In genomic region chr1:154176341-154176740, GRCh38 we compare ENCODE assay signal across 11 cellular contexts. TPM values are rescaled to one million over a fixed set of nuclear protein-coding genes. Genes with fewer than 3 reads are reported as not detected.
A peak's percentile ranks its signal among the peaks of the same experiment; 100 is the strongest.
DNase-seq lines count a peak whose midpoint lies in the region; ATAC-seq and TF ChIP-seq lines count a peak whose summit lies in the region.
"Had no signal": no experiment of that assay in that cellular context is flagged by ENCODE, and none has a peak within 500 bp of the region (broad histone marks: within the 10 kb centered on the region; RNA-seq: fewer than 3 reads in every experiment).

No MANE protein-coding gene starts in this region.

- POLR2A ChIA-PET in HEK293T (lab: Yijun Ruan, JAX) = no interaction called here

- H3K36me3 ChIP-seq in left ventricle myocardium inferior = peaks cover 46% of the 10 kb centered on the region

- H3K27ac Mint-ChIP-seq in activated CD4-positive, alpha-beta T cell treated with anti-CD3 and anti-CD28 coated beads, Interleukin-2, amount 10 ng/mL, durations not matched to agents 24 days and 14 days = peak overlapping the region; percentile 60
- peak overlapping the region; percentile 47 for H3K27ac Mint-ChIP-seq in activated naive CD8-positive, alpha-beta T cell treated with anti-CD3 and anti-CD28 coated beads for 36 hours
- peak overlapping the region in 1 of 2 donors; percentile 83 for H3K27ac Mint-ChIP-seq in stimulated activated naive CD8-positive, alpha-beta T cell treated with anti-CD3 and anti-CD28 coated beads, Interleukin-15, amount 100 ng/mL, for 72 hours

- no peak for ATAC-seq in stimulated activated naive CD8-positive, alpha-beta T cell treated with anti-CD3 and anti-CD28 coated beads, Interleukin-15, amount 100 ng/mL, for 72 hours
- ATAC-seq in HG02970 (IDR thresholded peaks at IDR 0.05; ENCODE audit: low FRiP score, unreplicated experiment) (no peak), HG02588 (IDR thresholded peaks at IDR 0.05; ENCODE audit: unreplicated experiment) (no peak)

- no peak overlapping the region for H3K4me3 ChIP-seq in left ventricle myocardium inferior
- H3K4me3 ChIP-seq: tibial nerve had no signal

- no peaks in the 10 kb centered on the region for H3K27me3 Mint-ChIP-seq in activated CD4-positive, alpha-beta T cell treated with anti-CD3 and anti-CD28 coated beads, Interleukin-2, amount 10 ng/mL, durations not matched to agents 24 days and 14 days
- no peaks in the 10 kb centered on the region for H3K27me3 Mint-ChIP-seq in activated naive CD8-positive, alpha-beta T cell treated with anti-CD3 and anti-CD28 coated beads for 36 hours
- no peaks in the 10 kb centered on the region for H3K27me3 Mint-ChIP-seq in stimulated activated naive CD8-positive, alpha-beta T cell treated with anti-CD3 and anti-CD28 coated beads, Interleukin-15, amount 100 ng/mL, for 72 hours

- H3K9me3 ChIP-seq in left ventricle myocardium inferior (replicated peaks) = no peaks in the 10 kb centered on the region
- H3K9me3 ChIP-seq: tibial nerve had no signal

- H3K4me1 ChIP-seq in left ventricle myocardium inferior = peaks cover 62% of the 10 kb centered on the region

- DNase-seq in activated CD4-positive, alpha-beta T cell treated with anti-CD3 and anti-CD28 coated beads, Interleukin-2, amount 10 ng/mL, durations not matched to agents 24 days and 14 days = no peak
- no peak for DNase-seq in activated CD4-positive, alpha-beta T cell treated with anti-CD3 and anti-CD28 coated beads for 4 hours
- no peak for DNase-seq in activated naive CD8-positive, alpha-beta T cell treated with anti-CD3 and anti-CD28 coated beads for 36 hours
- DNase-seq in left ventricle myocardium inferior (no peak), HEK293T (ENCODE audit: extremely low spot score) (no peak)
- DNase-seq in stimulated activated naive CD8-positive, alpha-beta T cell treated with anti-CD3 and anti-CD28 coated beads, Interleukin-15, amount 100 ng/mL, for 72 hours = no peak
- DNase-seq: activated T-cell treated with anti-CD3 and anti-CD28 coated beads, Interleukin-2, amount 50 U/mL, for 48 hours; NCI-H1417 treated with DMSO at 0.1 percent for 48 hours had no signal

- peaks cover 66% of the 10 kb centered on the region for H3K36me3 Mint-ChIP-seq in activated CD4-positive, alpha-beta T cell treated with anti-CD3 and anti-CD28 coated beads, Interleukin-2, amount 10 ng/mL, durations not matched to agents 24 days and 14 days (ENCODE audit: low read depth)
- peaks cover 68% of the 10 kb centered on the region for H3K36me3 Mint-ChIP-seq in activated naive CD8-positive, alpha-beta T cell treated with anti-CD3 and anti-CD28 coated beads for 36 hours

- peaks cover 67% of the 10 kb centered on the region for H3K4me1 Mint-ChIP-seq in activated CD4-positive, alpha-beta T cell treated with anti-CD3 and anti-CD28 coated beads, Interleukin-2, amount 10 ng/mL, durations not matched to agents 24 days and 14 days
- peaks cover 72% of the 10 kb centered on the region for H3K4me1 Mint-ChIP-seq in activated naive CD8-positive, alpha-beta T cell treated with anti-CD3 and anti-CD28 coated beads for 36 hours
- H3K4me1 Mint-ChIP-seq in stimulated activated naive CD8-positive, alpha-beta T cell treated with anti-CD3 and anti-CD28 coated beads, Interleukin-15, amount 100 ng/mL, for 72 hours = peaks cover 83% of the 10 kb centered on the region

- peak overlapping the region; percentile 16 for H3K4me3 Mint-ChIP-seq in activated CD4-positive, alpha-beta T cell treated with anti-CD3 and anti-CD28 coated beads, Interleukin-2, amount 10 ng/mL, durations not matched to agents 24 days and 14 days
- peak overlapping the region; percentile 0 for H3K4me3 Mint-ChIP-seq in activated naive CD8-positive, alpha-beta T cell treated with anti-CD3 and anti-CD28 coated beads for 36 hours
- peak overlapping the region; percentile 3 to 49 for H3K4me3 Mint-ChIP-seq in stimulated activated naive CD8-positive, alpha-beta T cell treated with anti-CD3 and anti-CD28 coated beads, Interleukin-15, amount 100 ng/mL, for 72 hours

- no peak for TF ChIP-seq CTCF in left ventricle myocardium inferior (IDR thresholded peaks at IDR 0.05; ENCODE audit: borderline replicate concordance)

- CTCF ChIA-PET in HEK293T (lab: Yijun Ruan, JAX) = interaction anchor here (0.6 to 0.7 kb wide), 3 partner anchors 21 to 45 kb away, joined by 3 to 4 read pairs (median 3); no protein-coding TSS in a partner anchor

- intact Hi-C loops in activated CD4-positive, alpha-beta T cell treated with anti-CD3 and anti-CD28 coated beads, Interleukin-2, amount 10 ng/mL, durations not matched to agents 24 days and 14 days (cut with micrococcal nuclease) = no loop called here
- intact Hi-C loops in left ventricle myocardium inferior (cut with micrococcal nuclease) = no loop called here

- no peaks in the 10 kb centered on the region for H3K27me3 ChIP-seq in left ventricle myocardium inferior (ENCODE audit: low read depth)
- H3K27me3 ChIP-seq: tibial nerve had no signal

- peak overlapping the region; percentile 77 for H3K27ac ChIP-seq in left ventricle myocardium inferior (replicated peaks)

- H3K9me3 Mint-ChIP-seq in activated CD4-positive, alpha-beta T cell treated with anti-CD3 and anti-CD28 coated beads, Interleukin-2, amount 10 ng/mL, durations not matched to agents 24 days and 14 days = no peaks in the 10 kb centered on the region
- H3K9me3 Mint-ChIP-seq in activated naive CD8-positive, alpha-beta T cell treated with anti-CD3 and anti-CD28 coated beads for 36 hours = no peaks in the 10 kb centered on the region
- H3K9me3 Mint-ChIP-seq in stimulated activated naive CD8-positive, alpha-beta T cell treated with anti-CD3 and anti-CD28 coated beads, Interleukin-15, amount 100 ng/mL, for 72 hours = no peaks in the 10 kb centered on the region

TF ChIP-seq in HEK293T, 16 proteins besides CTCF, POLR2A, EP300 and RAD21:
- TF ChIP-seq LEF1 (IDR thresholded peaks at IDR 0.05; ENCODE audit: borderline replicate concordance) = no peak
- no peak for TF ChIP-seq HDGF (IDR thresholded peaks at IDR 0.05; ENCODE audit: borderline replicate concordance)
- no peak for TF ChIP-seq NFRKB (IDR thresholded peaks at IDR 0.05)
- TF ChIP-seq FOXK2 (IDR thresholded peaks at IDR 0.05) = no peak
- no peak for TF ChIP-seq L3MBTL2 (conservative IDR thresholded peaks at IDR 0.05)
- TF ChIP-seq, protein P1, sequence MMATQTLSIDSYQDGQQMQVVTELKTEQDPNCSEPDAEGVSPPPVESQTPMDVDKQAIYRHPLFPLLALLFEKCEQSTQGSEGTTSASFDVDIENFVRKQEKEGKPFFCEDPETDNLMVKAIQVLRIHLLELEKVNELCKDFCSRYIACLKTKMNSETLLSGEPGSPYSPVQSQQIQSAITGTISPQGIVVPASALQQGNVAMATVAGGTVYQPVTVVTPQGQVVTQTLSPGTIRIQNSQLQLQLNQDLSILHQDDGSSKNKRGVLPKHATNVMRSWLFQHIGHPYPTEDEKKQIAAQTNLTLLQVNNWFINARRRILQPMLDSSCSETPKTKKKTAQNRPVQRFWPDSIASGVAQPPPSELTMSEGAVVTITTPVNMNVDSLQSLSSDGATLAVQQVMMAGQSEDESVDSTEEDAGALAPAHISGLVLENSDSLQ (IDR thresholded peaks at IDR 0.05) = no peak
- no peak for TF ChIP-seq ARNT (IDR thresholded peaks at IDR 0.05)
- no peak for TF ChIP-seq SUZ12 (IDR thresholded peaks at IDR 0.05)
- TF ChIP-seq CTBP1 (IDR thresholded peaks at IDR 0.05; ENCODE audit: borderline replicate concordance) = no peak
- no peak for TF ChIP-seq SP1 (IDR thresholded peaks at IDR 0.05)
- TF ChIP-seq FOXM1 (IDR thresholded peaks at IDR 0.05; ENCODE audit: borderline replicate concordance) = no peak
- no peak for TF ChIP-seq FOXA1 (IDR thresholded peaks at IDR 0.05)
- no peak for TF ChIP-seq ELF4 (IDR thresholded peaks at IDR 0.05)
- no peak for TF ChIP-seq TARDBP (IDR thresholded peaks at IDR 0.05)
- TF ChIP-seq ZNF384 (IDR thresholded peaks at IDR 0.05) = no peak
- TF ChIP-seq BHLHE40 (IDR thresholded peaks at IDR 0.05; ENCODE audit: borderline replicate concordance) = no peak

RNA-seq across cellular contexts. Expression of gene TPM3, which starts 15.6 kb away (rescaled TPM):
- total RNA-seq in activated CD4-positive, alpha-beta T cell treated with anti-CD3 and anti-CD28 coated beads, Interleukin-2, amount 10 ng/mL, durations not matched to agents 24 days and 14 days = 633 and 635 TPM in 2 replicates
- 100 to 1,000 TPM; 725 to 753 TPM for total RNA-seq in activated naive CD8-positive, alpha-beta T cell treated with anti-CD3 and anti-CD28 coated beads for 36 hours
- total RNA-seq in left ventricle myocardium inferior = 161 TPM

RNA-seq across cellular contexts. Expression of gene NUP210L, which starts 21.5 kb away (rescaled TPM):
- 0.02 TPM in 1 of 2 replicates, not detected in the other for total RNA-seq in activated CD4-positive, alpha-beta T cell treated with anti-CD3 and anti-CD28 coated beads, Interleukin-2, amount 10 ng/mL, durations not matched to agents 24 days and 14 days
- total RNA-seq in activated naive CD8-positive, alpha-beta T cell treated with anti-CD3 and anti-CD28 coated beads for 36 hours = under 1 TPM in 1 of 2 experiments, not detected in 1; 0.04 TPM
- total RNA-seq in left ventricle myocardium inferior = 0.30 TPM

RNA-seq across cellular contexts. Expression of gene CFAP141, which starts 29.8 kb away (rescaled TPM):
- not detected in 2 replicates for total RNA-seq in activated CD4-positive, alpha-beta T cell treated with anti-CD3 and anti-CD28 coated beads, Interleukin-2, amount 10 ng/mL, durations not matched to agents 24 days and 14 days
- not detected for total RNA-seq in activated naive CD8-positive, alpha-beta T cell treated with anti-CD3 and anti-CD28 coated beads for 36 hours
- total RNA-seq in left ventricle myocardium inferior = not detected
- total RNA-seq: tibial nerve had no signal

RNA-seq across cellular contexts. Expression of gene UBAP2L, which starts 44.4 kb away (rescaled TPM):
- 277 and 281 TPM in 2 replicates for total RNA-seq in activated CD4-positive, alpha-beta T cell treated with anti-CD3 and anti-CD28 coated beads, Interleukin-2, amount 10 ng/mL, durations not matched to agents 24 days and 14 days
- 100 to 1,000 TPM; 247 to 266 TPM for total RNA-seq in activated naive CD8-positive, alpha-beta T cell treated with anti-CD3 and anti-CD28 coated beads for 36 hours
- total RNA-seq in left ventricle myocardium inferior = 101 TPM
